In genomic region chr12:916712-917445, GRCh38 we compare ENCODE assay signal across 18 cellular contexts. TPM values are rescaled to one million over a fixed set of nuclear protein-coding genes. Genes with fewer than 3 reads are reported as not detected.
DNase-seq lines count a peak whose midpoint lies in the region; ATAC-seq, FAIRE-seq and TF ChIP-seq lines count a peak whose summit lies in the region.
"Had no signal": no experiment of that assay in that cellular context is flagged by ENCODE, and none has a peak within 500 bp of the region (broad histone marks: within the 10 kb centered on the region; RNA-seq: fewer than 3 reads in every experiment).

No MANE protein-coding gene starts in this region.

- CTCF ChIA-PET in HepG2 (lab: Yijun Ruan, JAX; ENCODE audit: low intra/inter-chr PET ratio, low total read pairs) (no interaction called here), activated B cell treated with CpG ODN at 0.5 μM for 24 hours (lab: Charles Lee) (interaction anchor here (0.8 kb wide), 1 partner anchor 33 kb away, joined by 3 read pairs; the partner anchor contains the start of gene RAD52)

- POLR2A ChIA-PET in HepG2 (lab: Yijun Ruan, JAX): no interaction called here
- POLR2A ChIA-PET in activated B cell treated with CpG ODN at 0.5 μM for 24 hours (lab: Charles Lee): no interaction called here

- intact Hi-C loops in HepG2 (cut with micrococcal nuclease; ENCODE audit: unreplicated experiment) (no loop called here), right lobe of liver (cut with DNase I) (no loop called here), activated B cell treated with CpG ODN at 0.5 μM for 24 hours (cut with micrococcal nuclease) (loop anchor here (10.0 kb wide), 1 partner anchor 178 kb away; no protein-coding TSS in a partner anchor), transverse colon (cut with DNase I; ENCODE audit: low total_unique reads) (no loop called here)

- H3K9me3 ChIP-seq in HepG2 (ENCODE audit: low read length) (no peaks in the 10 kb centered on the region), right lobe of liver (no peaks in the 10 kb centered on the region), osteoblast (ENCODE audit: low read depth, low read length) (no peaks in the 10 kb centered on the region), transverse colon (no peaks in the 10 kb centered on the region)
- H3K9me3 ChIP-seq: sigmoid colon had no signal

- no peaks in the 10 kb centered on the region for H3K9me3 Mint-ChIP-seq in activated B cell treated with CpG ODN at 0.5 μM for 24 hours
- no peaks in the 10 kb centered on the region for H3K9me3 Mint-ChIP-seq in memory B cell

- peaks cover 24 to 58% of the 10 kb centered on the region in 2 experiments; a peak in 4 of 5 replicates for H3K36me3 ChIP-seq in HepG2 (replicated peaks in 1 of 2; ENCODE audit: control insufficient read depth in 1 of 2, insufficient read depth in 2 of 2, low read length in 2 of 2)
- H3K36me3 ChIP-seq in right lobe of liver: peaks cover 0 to 51% (median 17%) of the 10 kb centered on the region in 4 donors
- H3K36me3 ChIP-seq in osteoblast (ENCODE audit: insufficient read depth, low read length): peaks cover 58% of the 10 kb centered on the region
- H3K36me3 ChIP-seq in transverse colon: peaks cover 0 to 47% (median 12%) of the 10 kb centered on the region in 4 donors

- no peak overlapping the region for H3K27ac ChIP-seq in HepG2 (ENCODE audit: extremely low read length, insufficient read depth, low read length)
- no peak overlapping the region for H3K27ac ChIP-seq in right lobe of liver
- H3K27ac ChIP-seq in osteoblast (ENCODE audit: low read depth, low read length): no peak overlapping the region
- H3K27ac ChIP-seq in transverse colon: no peak overlapping the region
- H3K27ac ChIP-seq: sigmoid colon had no signal

- FAIRE-seq in HepG2 (lab: Jason Lieb, UNC): no peak
- FAIRE-seq: endometrium, GM12891 had no signal

- TF ChIP-seq RAD21 in HepG2 (CRISPR knock-in tag; IDR thresholded peaks at IDR 0.05): no peak

- H3K9ac ChIP-seq in HepG2 (ENCODE audit: insufficient read depth, low read depth, low read length): no peak overlapping the region

- TF ChIP-seq EP300 in HepG2 (IDR thresholded peaks at IDR 0.05; ENCODE audit: low read depth in 2 of 2, low read length in 2 of 2) (no peak), HepG2 (CRISPR knock-in tag; IDR thresholded peaks at IDR 0.05; ENCODE audit: borderline replicate concordance) (no peak), transverse colon (IDR thresholded peaks at IDR 0.05; ENCODE audit: low read depth) (no peak)

- DNase-seq in HepG2 (ENCODE audit: low spot score) (no peak), right lobe of liver (no peak), activated B cell treated with CpG ODN at 0.5 μM for 24 hours (no peak), memory B cell (ENCODE audit: low spot score in 2 of 2) (no peak), osteoblast (ENCODE audit: insufficient read length, low spot score, missing footprints) (no peak), transverse colon (no peak)
- DNase-seq: activated CD4-positive, alpha-beta T cell treated with anti-CD3 and anti-CD28 coated beads for 1 hour; aorta; GDM1; hippocampal formation; NCI-H1694; NCI-H510A; sigmoid colon; stimulated activated CD4-positive, alpha-beta T cell treated with anti-CD3 and anti-CD28 coated beads, Interleukin-1b, Interleukin-23, amount 100 ng/mL, for 48 hours had no signal

- 97% methylated on average over 23 of the region's 23 CpGs for WGBS in HepG2 (ENCODE audit: low lambda C conversion rate)
- 90% methylated on average over 10 of the region's 23 CpGs for WGBS in right lobe of liver (ENCODE audit: insufficient coverage, low coverage, low lambda C conversion rate, missing lambda C conversion rate)
- 92 to 97% methylated on average over 11 to 23 of the region's 23 CpGs for WGBS in transverse colon (ENCODE audit: low coverage in 1 of 2), 2 donors

- H3K4me2 ChIP-seq in HepG2 (ENCODE audit: low read depth, low read length) (no peak overlapping the region), osteoblast (ENCODE audit: insufficient read depth, low read length) (no peak overlapping the region)

- H3K27me3 Mint-ChIP-seq in activated B cell treated with CpG ODN at 0.5 μM for 24 hours: no peaks in the 10 kb centered on the region
- no peaks in the 10 kb centered on the region for H3K27me3 Mint-ChIP-seq in memory B cell

- H2AFZ ChIP-seq in HepG2 (ENCODE audit: low read length): no peak overlapping the region
- no peak overlapping the region for H2AFZ ChIP-seq in osteoblast (ENCODE audit: low read length)

- no peak for TF ChIP-seq POLR2A in HepG2 (IDR thresholded peaks at IDR 0.05; ENCODE audit: insufficient read depth in 1 of 2, low read depth in 2 of 2, low read length in 2 of 2)
- TF ChIP-seq POLR2A in right lobe of liver (IDR thresholded peaks at IDR 0.05): no peak
- no peak for TF ChIP-seq POLR2A in transverse colon (IDR thresholded peaks at IDR 0.05)

- H3K36me3 Mint-ChIP-seq in activated B cell treated with CpG ODN at 0.5 μM for 24 hours (ENCODE audit: low read depth) (peaks cover 78% of the 10 kb centered on the region), memory B cell (peaks cover 27% of the 10 kb centered on the region)

- peaks cover 20% of the 10 kb centered on the region for H3K4me1 Mint-ChIP-seq in activated B cell treated with CpG ODN at 0.5 μM for 24 hours
- peaks cover 6% of the 10 kb centered on the region for H3K4me1 Mint-ChIP-seq in memory B cell

- no peaks in the 10 kb centered on the region for H3K4me1 ChIP-seq in HepG2 (ENCODE audit: insufficient read depth, low read length)
- H3K4me1 ChIP-seq in right lobe of liver: no peaks in the 10 kb centered on the region
- peaks cover 13% of the 10 kb centered on the region for H3K4me1 ChIP-seq in osteoblast (ENCODE audit: insufficient read depth, low read length)
- no peaks in the 10 kb centered on the region for H3K4me1 ChIP-seq in transverse colon
- H3K4me1 ChIP-seq: sigmoid colon had no signal

- peak overlapping the region; percentile 85 for H3K27ac Mint-ChIP-seq in activated B cell treated with CpG ODN at 0.5 μM for 24 hours
- no peak overlapping the region for H3K27ac Mint-ChIP-seq in memory B cell

- no peak overlapping the region for H3K4me3 ChIP-seq in HepG2 (replicated peaks in 1 of 3; ENCODE audit: insufficient read depth in 1 of 3, low read depth in 2 of 3, low read length in 3 of 3)
- H3K4me3 ChIP-seq in right lobe of liver: no peak overlapping the region
- no peak overlapping the region for H3K4me3 ChIP-seq in osteoblast (ENCODE audit: insufficient read depth, low read length)
- H3K4me3 ChIP-seq in transverse colon: no peak overlapping the region
- H3K4me3 ChIP-seq: sigmoid colon had no signal

- TF ChIP-seq CTCF in HepG2 (CRISPR knock-in tag; IDR thresholded peaks at IDR 0.05) (no peak), right lobe of liver (IDR thresholded peaks at IDR 0.05) (no peak), activated B cell treated with CpG ODN at 0.5 μM for 24 hours (IDR thresholded peaks at IDR 0.05) (no peak), osteoblast (IDR thresholded peaks at IDR 0.05; ENCODE audit: extremely low read depth, low read depth, low read length) (no peak), transverse colon (IDR thresholded peaks at IDR 0.05) (no peak)

- H3K79me2 ChIP-seq in HepG2 (ENCODE audit: insufficient read depth, low read length) (no peaks in the 10 kb centered on the region), osteoblast (ENCODE audit: insufficient read depth, low read length) (peaks cover 2% of the 10 kb centered on the region)

- in situ Hi-C loops in HepG2 (cut with HindIII; ENCODE audit: extremely low pct_ligation_motif_present, low pct_unique_long_range_greater_than_20kb): no loop called here
- in situ Hi-C loops in transverse colon (cut with MboI; ENCODE audit: low pct_ligation_motif_present in 1 of 4, low pct_unique_long_range_greater_than_20kb in 1 of 4, low sequenced_read_pairs in 3 of 4): no loop called here

- H3K4me3 Mint-ChIP-seq in activated B cell treated with CpG ODN at 0.5 μM for 24 hours (no peak overlapping the region), memory B cell (peak overlapping the region; percentile 6)

- H4K20me1 ChIP-seq in HepG2 (ENCODE audit: insufficient read depth, low read length) (no peaks in the 10 kb centered on the region), osteoblast (ENCODE audit: insufficient read depth, low read length) (peaks cover 2% of the 10 kb centered on the region)

- H3K27me3 ChIP-seq in HepG2 (ENCODE audit: control insufficient read depth in 1 of 2, insufficient read depth in 2 of 2, low read length in 2 of 2): no peaks in the 10 kb centered on the region
- no peaks in the 10 kb centered on the region for H3K27me3 ChIP-seq in right lobe of liver
- no peaks in the 10 kb centered on the region for H3K27me3 ChIP-seq in osteoblast (ENCODE audit: insufficient read depth, low read length)
- H3K27me3 ChIP-seq in transverse colon: no peaks in the 10 kb centered on the region
- H3K27me3 ChIP-seq: sigmoid colon had no signal

- ATAC-seq in HepG2 (no peak), right lobe of liver (no peak), activated B cell treated with CpG ODN at 0.5 μM for 24 hours (ENCODE audit: low read depth) (no peak), memory B cell (ENCODE audit: low read depth) (no peak), GM19351 (IDR thresholded peaks at IDR 0.05; ENCODE audit: unreplicated experiment) (no peak), GM19397 (IDR thresholded peaks at IDR 0.05; ENCODE audit: unreplicated experiment) (no peak)

- no TSS peak for BruUV-seq in HepG2 (replicated peaks; lab: Mats Ljungman, UMichigan)

RNA-seq across cellular contexts. Expression of gene RAD52, which starts 32.6 kb away (rescaled TPM):
- total RNA-seq in HepG2 (2016; rRNA removed; fragmentation: Illumina TruSeq; extraction: Trizol): 13.5 and 19.9 TPM in 2 replicates
- total RNA-seq in HepG2 (2016; cell fraction: cytosol; rRNA removed; fragmentation: Illumina TruSeq; extraction: Trizol; ENCODE audit: low read depth): 5.1 and 5.9 TPM in 2 replicates
- total RNA-seq in HepG2 (2016; cell fraction: insoluble cytoplasmic fraction; rRNA removed; fragmentation: Illumina TruSeq; extraction: Trizol): 13.9 and 16.5 TPM in 2 replicates
- 5.2 and 6.8 TPM in 2 replicates for total RNA-seq in HepG2 (2016; cell fraction: membrane; rRNA removed; fragmentation: Illumina TruSeq; extraction: Trizol)
- total RNA-seq in HepG2 (2016; cell fraction: nucleus; rRNA removed; fragmentation: Illumina TruSeq; extraction: Trizol): 21.3 and 29.5 TPM in 2 replicates
- polyA plus RNA-seq in HepG2 (2011; rRNA removed): 13.2 and 14.3 TPM in 2 replicates
- polyA plus RNA-seq in HepG2 (2011; cell fraction: cytosol; rRNA removed): 7.3 and 7.4 TPM in 2 replicates
- polyA plus RNA-seq in HepG2 (2011; cell fraction: nucleus; rRNA removed): 48.1 and 50.8 TPM in 2 replicates
- polyA plus RNA-seq in HepG2 (2012): 9.3 and 10.2 TPM in 2 replicates
- polyA plus RNA-seq in HepG2 (2016; cell fraction: cytosol; fragmentation: Illumina TruSeq; extraction: Trizol; ENCODE audit: low read depth): 1.2 and 1.3 TPM in 2 replicates
- polyA plus RNA-seq in HepG2 (2016; cell fraction: insoluble cytoplasmic fraction; fragmentation: Illumina TruSeq; extraction: Trizol; ENCODE audit: low read depth): 8.1 and 8.7 TPM in 2 replicates
- polyA plus RNA-seq in HepG2 (2016; cell fraction: membrane; fragmentation: Illumina TruSeq; extraction: Trizol; ENCODE audit: low read depth): 2.7 and 3.2 TPM in 2 replicates
- polyA plus RNA-seq in HepG2 (2016; cell fraction: nucleus; fragmentation: Illumina TruSeq; extraction: Trizol; ENCODE audit: insufficient read depth, low read depth): 56.7 and 60.3 TPM in 2 replicates
- polyA minus RNA-seq in HepG2 (2011; rRNA and poly(A)+ RNA removed; ENCODE audit: low replicate concordance): 26.0 and 29.8 TPM in 2 replicates
- 10.0 and 12.0 TPM in 2 replicates for polyA minus RNA-seq in HepG2 (2011; cell fraction: cytosol; rRNA and poly(A)+ RNA removed)
- 33.7 and 37.0 TPM in 2 replicates for polyA minus RNA-seq in HepG2 (2011; cell fraction: nucleus; rRNA and poly(A)+ RNA removed)
- total RNA-seq in right lobe of liver: 10 to 100 TPM in 1 of 6 experiments, 1 to 10 TPM in 5; 5.6 to 10.5 (median 8.5) TPM
- total RNA-seq in activated B cell treated with CpG ODN at 0.5 μM for 24 hours: 15.0 and 15.2 TPM in 2 replicates
- 10.1 and 15.9 TPM in 2 replicates for total RNA-seq in osteoblast
- total RNA-seq in transverse colon: 10 to 100 TPM; 12.7 to 84.2 (median 31.4) TPM
